1 cellular context compared by ENCODE assay signal in the genomic region with DNA sequence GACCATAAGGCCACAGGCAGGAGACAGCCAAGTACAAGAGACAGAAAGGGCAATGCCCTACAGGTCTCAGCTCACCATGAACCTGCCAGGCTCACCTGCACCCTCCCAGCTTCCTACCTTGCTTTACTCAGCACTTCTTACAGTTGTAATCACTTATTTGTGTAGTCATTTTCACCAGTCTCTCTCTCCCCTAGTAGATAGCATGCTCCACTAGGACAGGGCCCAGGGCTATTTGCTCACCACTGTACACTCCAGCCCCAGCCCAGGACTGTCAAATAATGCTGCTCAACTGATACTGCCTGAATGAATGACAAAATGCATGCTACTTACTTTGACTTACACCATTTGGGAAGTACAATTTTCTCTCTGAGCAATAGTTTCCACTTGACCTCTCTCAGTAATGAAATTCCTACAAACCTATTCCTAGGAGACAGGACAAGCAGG.
TF ChIP-seq lines count a peak whose summit lies in the region.

No MANE protein-coding gene starts in this region.

TF ChIP-seq in K562, 482 proteins besides CTCF, POLR2A, EP300 and RAD21 (continued from another document):
- TF ChIP-seq, protein P1, sequence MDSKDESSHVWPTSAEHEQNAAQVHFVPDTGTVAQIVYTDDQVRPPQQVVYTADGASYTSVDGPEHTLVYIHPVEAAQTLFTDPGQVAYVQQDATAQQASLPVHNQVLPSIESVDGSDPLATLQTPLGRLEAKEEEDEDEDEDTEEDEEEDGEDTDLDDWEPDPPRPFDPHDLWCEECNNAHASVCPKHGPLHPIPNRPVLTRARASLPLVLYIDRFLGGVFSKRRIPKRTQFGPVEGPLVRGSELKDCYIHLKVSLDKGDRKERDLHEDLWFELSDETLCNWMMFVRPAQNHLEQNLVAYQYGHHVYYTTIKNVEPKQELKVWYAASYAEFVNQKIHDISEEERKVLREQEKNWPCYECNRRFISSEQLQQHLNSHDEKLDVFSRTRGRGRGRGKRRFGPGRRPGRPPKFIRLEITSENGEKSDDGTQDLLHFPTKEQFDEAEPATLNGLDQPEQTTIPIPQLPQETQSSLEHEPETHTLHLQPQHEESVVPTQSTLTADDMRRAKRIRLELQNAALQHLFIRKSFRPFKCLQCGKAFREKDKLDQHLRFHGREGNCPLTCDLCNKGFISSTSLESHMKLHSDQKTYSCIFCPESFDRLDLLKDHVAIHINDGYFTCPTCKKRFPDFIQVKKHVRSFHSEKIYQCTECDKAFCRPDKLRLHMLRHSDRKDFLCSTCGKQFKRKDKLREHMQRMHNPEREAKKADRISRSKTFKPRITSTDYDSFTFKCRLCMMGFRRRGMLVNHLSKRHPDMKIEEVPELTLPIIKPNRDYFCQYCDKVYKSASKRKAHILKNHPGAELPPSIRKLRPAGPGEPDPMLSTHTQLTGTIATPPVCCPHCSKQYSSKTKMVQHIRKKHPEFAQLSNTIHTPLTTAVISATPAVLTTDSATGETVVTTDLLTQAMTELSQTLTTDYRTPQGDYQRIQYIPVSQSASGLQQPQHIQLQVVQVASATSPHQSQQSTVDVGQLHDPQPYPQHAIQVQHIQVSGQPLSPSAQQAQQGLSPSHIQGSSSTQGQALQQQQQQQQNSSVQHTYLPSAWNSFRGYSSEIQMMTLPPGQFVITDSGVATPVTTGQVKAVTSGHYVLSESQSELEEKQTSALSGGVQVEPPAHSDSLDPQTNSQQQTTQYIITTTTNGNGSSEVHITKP (IDR thresholded peaks at IDR 0.05; ENCODE audit: partially characterized antibody): peak; percentile 34
TF ChIP-seq in K562: peak in this region for 1.
